ENCODE assay signal across 24 cellular contexts in the genomic region with DNA sequence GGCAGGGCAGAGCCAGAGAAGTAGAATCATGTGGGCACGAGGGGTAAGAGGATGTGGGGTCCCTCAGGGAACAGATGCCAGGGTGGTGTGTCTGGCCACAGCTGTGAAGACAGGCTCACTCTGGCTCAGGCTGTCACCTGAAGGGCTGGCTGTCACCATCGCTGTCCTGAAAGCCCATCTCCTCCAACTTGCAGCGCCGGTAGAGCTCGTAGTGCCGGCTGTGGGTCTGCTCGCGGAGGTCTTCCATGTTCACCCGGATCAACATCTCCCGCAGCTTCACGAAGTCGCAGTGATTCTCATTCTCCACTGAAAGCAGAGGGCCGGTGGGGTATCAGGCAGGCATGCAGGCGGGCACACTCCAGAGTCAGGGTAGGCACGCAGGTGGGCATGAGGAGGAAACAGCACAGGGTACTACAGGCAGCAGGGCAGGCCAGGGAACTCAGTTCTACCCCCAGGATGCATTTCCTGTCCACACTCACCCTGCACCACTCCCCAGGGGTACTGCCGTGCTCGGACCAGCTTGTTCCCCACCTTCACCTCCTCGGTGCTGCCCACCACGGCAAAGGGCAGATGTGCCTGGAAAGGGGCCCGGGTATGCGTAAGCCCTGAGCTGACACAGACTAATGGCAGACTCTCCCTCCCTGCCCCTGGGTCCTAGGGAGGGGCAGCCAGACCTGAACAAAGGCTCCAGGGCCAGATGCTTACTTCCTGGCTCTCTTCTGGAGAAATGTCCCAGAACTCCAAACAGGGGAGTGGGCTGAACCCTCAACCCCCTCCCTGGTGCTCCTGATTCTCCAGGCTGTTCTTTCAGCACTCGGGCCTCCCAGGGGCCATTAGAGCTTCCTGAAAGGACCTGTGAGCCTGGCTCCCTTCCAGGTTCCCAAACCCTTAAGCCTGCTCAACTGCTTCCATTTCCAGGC. TPM values are rescaled to one million over a fixed set of nuclear protein-coding genes. Genes with fewer than 3 reads are reported as not detected.
DNase-seq lines count a peak whose midpoint lies in the region; ATAC-seq, FAIRE-seq and TF ChIP-seq lines count a peak whose summit lies in the region.
"Had no signal": no experiment of that assay in that cellular context is flagged by ENCODE, and none has a peak within 500 bp of the region (broad histone marks: within the 10 kb centered on the region; RNA-seq: fewer than 3 reads in every experiment).

No MANE protein-coding gene starts in this region.

- peak overlapping the region; percentile 62 for H3K23ac ChIP-seq in neuronal stem cell (ENCODE audit: low read depth, low read length, poor library complexity)

- H3K9ac ChIP-seq in K562 (ENCODE audit: insufficient read depth in 1 of 2, low read depth in 2 of 2, low read length in 2 of 2) (no peak overlapping the region), neuronal stem cell (ENCODE audit: low read depth, low read length, poor library complexity) (no peak overlapping the region)

- H3K4me3 ChIP-seq in heart left ventricle, result no peak overlapping the region
- no peak overlapping the region for H3K4me3 ChIP-seq in K562
- H3K4me3 ChIP-seq in neuronal stem cell (ENCODE audit: low read length in 2 of 2), result no peak overlapping the region
- H3K4me3 ChIP-seq: gastrocnemius medialis, GM12878, ovary had no signal

- no peaks in the 10 kb centered on the region for H3K27me3 ChIP-seq in heart left ventricle
- no peaks in the 10 kb centered on the region for H3K27me3 ChIP-seq in K562 (ENCODE audit: control insufficient read depth in 2 of 2, insufficient read depth in 2 of 2, low read length in 2 of 2)
- H3K27me3 ChIP-seq in neuronal stem cell (ENCODE audit: control insufficient read depth in 3 of 3, insufficient read depth in 3 of 3, low read depth in 1 of 3, low read length in 3 of 3), result no peaks in the 10 kb centered on the region
- H3K27me3 ChIP-seq: BE2C, gastrocnemius medialis, ovary had no signal

- TF ChIP-seq RAD21 in K562 (CRISPR knock-in tag; conservative IDR thresholded peaks at IDR 0.05 in 1 of 2, IDR thresholded peaks at IDR 0.05 in 1 of 2), result no peak

- peaks cover 4% of the 10 kb centered on the region for H3K79me1 ChIP-seq in neuronal stem cell (ENCODE audit: low read depth, low read length)

- no peak overlapping the region for H3K4ac ChIP-seq in neuronal stem cell (ENCODE audit: low read length)

- TF ChIP-seq CTCF in heart left ventricle (IDR thresholded peaks at IDR 0.05) (no peak), K562 (IDR thresholded peaks at IDR 0.05 in 2 of 3, conservative IDR thresholded peaks at IDR 0.05 in 1 of 3; ENCODE audit: insufficient read depth in 2 of 3, low read depth in 1 of 3, low read length in 3 of 3) (no peak)

- H2AFZ ChIP-seq in K562 (ENCODE audit: low read depth, low read length) (no peak overlapping the region), neuronal stem cell (ENCODE audit: low read length) (no peak overlapping the region)

- POLR2A ChIA-PET in K562 (lab: Yijun Ruan, JAX), result interaction anchor here (0.6 to 1.7 kb wide), 5 partner anchors 10 to 95 kb away, joined by 3 to 8 read pairs (median 5); no protein-coding TSS in a partner anchor

- H4K20me1 ChIP-seq in K562 (replicated peaks; ENCODE audit: control insufficient read depth, insufficient read depth, low read length), result no peaks in the 10 kb centered on the region

- ATAC-seq in heart left ventricle, result no peak
- no peak for ATAC-seq in K562
- no peak for ATAC-seq in GM21717 (IDR thresholded peaks at IDR 0.05; ENCODE audit: unreplicated experiment)
- no peak for ATAC-seq in HG03045 (IDR thresholded peaks at IDR 0.05; ENCODE audit: unreplicated experiment)
- ATAC-seq in activated CD4-positive, CD25-positive, alpha-beta regulatory T cell treated with anti-CD3 and anti-CD28 coated beads, Interleukin-2, amount 50 U/mL, for 24 hours, result no peak
- ATAC-seq: CD8-positive, alpha-beta T cell; gastrocnemius medialis; GM12878; left cardiac atrium; stimulated activated memory B cell treated with anti-CD40 and anti-IgM and Interleukin-4, amounts not matched to agents 10 μg/mL and 1 μg/mL and 100 μg/mL, for 72 hours had no signal

- H3K79me2 ChIP-seq in K562 (ENCODE audit: control insufficient read depth, insufficient read depth, low read length), result 0 out of 3 replicates have a peak, but pooled peaks cover 3% of the 10 kb centered on the region

- H2BK5ac ChIP-seq in neuronal stem cell (ENCODE audit: low read length), result no peak overlapping the region

- H3K18ac ChIP-seq in neuronal stem cell (ENCODE audit: low read length), result no peak overlapping the region

- no peak for FAIRE-seq in K562 (lab: Jason Lieb, UNC)
- FAIRE-seq: GM12878 had no signal

- H4K91ac ChIP-seq in neuronal stem cell (ENCODE audit: low read depth, low read length, poor library complexity), result no peak overlapping the region

- no peak overlapping the region for H2BK120ac ChIP-seq in neuronal stem cell (ENCODE audit: low read depth, low read length)

- intact Hi-C loops in cardiac septum (cut with DNase I) (no loop called here), heart left ventricle (cut with DNase I) (no loop called here), K562 (cut with micrococcal nuclease) (no loop called here)

- DNase-seq in cardiac septum (ENCODE audit: low spot score) (peak; percentile 70), heart left ventricle (no peak), K562 (ENCODE audit: extremely low read depth in 1 of 4, low spot score in 3 of 4) (no peak), neuronal stem cell (ENCODE audit: low spot score) (no peak)
- DNase-seq: activated CD4-positive, alpha-beta T cell treated with anti-CD3 and anti-CD28 coated beads, Interleukin-2, amount 50 U/mL, for 48 hours; activated CD4-positive, CD25-positive, alpha-beta regulatory T cell treated with anti-CD3 and anti-CD28 coated beads, Interleukin-2, amount 50 U/mL, for 72 hours; activated naive CD4-positive, alpha-beta T cell treated with anti-CD3 and anti-CD28 coated beads for 36 hours; BE2C; CD8-positive, alpha-beta T cell; gastrocnemius medialis; HCEC 1CT; hypothalamus; IMR-90; left cardiac atrium; ovary; SHP77 treated with DMSO at 0.1 percent for 48 hours; substantia nigra had no signal

- H3K4me1 ChIP-seq in heart left ventricle (peaks cover 0 to 16% (median 12%) of the 10 kb centered on the region in 12 donors), K562 (replicated peaks in 1 of 2; ENCODE audit: control insufficient read depth in 2 of 2, insufficient read depth in 2 of 2, low read length in 2 of 2) (peaks cover 0 to 14% of the 10 kb centered on the region in 2 experiments; a peak in 1 of 5 replicates), neuronal stem cell (ENCODE audit: control insufficient read depth in 2 of 2, insufficient read depth in 1 of 2, low read depth in 1 of 2, low read length in 2 of 2) (no peaks in the 10 kb centered on the region)
- H3K4me1 ChIP-seq: BE2C, gastrocnemius medialis had no signal

- no peak overlapping the region for H2BK15ac ChIP-seq in neuronal stem cell (ENCODE audit: low read length)

- no peak overlapping the region for H2AK5ac ChIP-seq in neuronal stem cell (ENCODE audit: low read depth, low read length)

- no peak overlapping the region for H3K14ac ChIP-seq in neuronal stem cell (ENCODE audit: low read length)

- H3K4me2 ChIP-seq in K562 (ENCODE audit: insufficient read depth, low read length), result no peak overlapping the region
- H3K4me2 ChIP-seq in neuronal stem cell (ENCODE audit: insufficient read depth, low read length, poor library complexity, severe bottlenecking), result no peak overlapping the region

- no peaks in the 10 kb centered on the region for H3K9me1 ChIP-seq in K562 (ENCODE audit: control insufficient read depth, insufficient read depth, low read length)

- H3K27ac ChIP-seq in heart left ventricle (no peak overlapping the region), K562 (ENCODE audit: extremely low read depth, low read depth, low read length) (no peak overlapping the region), neuronal stem cell (replicated peaks; ENCODE audit: low read length) (no peak overlapping the region)
- H3K27ac ChIP-seq: gastrocnemius medialis, ovary had no signal

- TF ChIP-seq EP300 in K562 (IDR thresholded peaks at IDR 0.05; ENCODE audit: low read length), result no peak

- H3K9me3 ChIP-seq in heart left ventricle (no peaks in the 10 kb centered on the region), K562 (replicated peaks; ENCODE audit: control insufficient read depth, insufficient read depth, low read depth, low read length) (no peaks in the 10 kb centered on the region), neuronal stem cell (replicated peaks in 1 of 2; ENCODE audit: control insufficient read depth in 2 of 2, insufficient read depth in 1 of 2, low read depth in 1 of 2, low read length in 2 of 2) (no peaks in the 10 kb centered on the region)
- H3K9me3 ChIP-seq: BE2C, gastrocnemius medialis, ovary had no signal

- in situ Hi-C loops in K562 (cut with MboI), result no loop called here

- H4K8ac ChIP-seq in neuronal stem cell (ENCODE audit: low read depth, low read length), result no peak overlapping the region

- TF ChIP-seq POLR2A in heart left ventricle (IDR thresholded peaks at IDR 0.05) (no peak), K562 (conservative IDR thresholded peaks at IDR 0.05) (no peak)

- H3K36me3 ChIP-seq in heart left ventricle (peaks cover 2 to 90% (median 85%) of the 10 kb centered on the region in 9 donors), K562 (ENCODE audit: control insufficient read depth, insufficient read depth, low read length) (peaks cover 95% of the 10 kb centered on the region; the same call in 2 of the 3 replicates), neuronal stem cell (replicated peaks in 1 of 2; ENCODE audit: control insufficient read depth in 2 of 2, insufficient read depth in 2 of 2, low read length in 2 of 2) (peaks cover 44 to 80% of the 10 kb centered on the region in 2 donors)

- 91 to 94% (median 92%) methylated on average over 21 to 22 of the region's 22 CpGs for WGBS in heart left ventricle, 4 donors
- 94% methylated on average over 22 of the region's 22 CpGs for WGBS in K562 (ENCODE audit: insufficient coverage, low coverage, missing lambda C conversion rate)
- no CpG with 5 or more reads among the region's 22 CpGs for WGBS in neuronal stem cell (ENCODE audit: extremely low coverage in 2 of 2, insufficient read length in 2 of 2, insufficient replicate concordance in 1 of 2), 2 donors

- no TSS peak for BruUV-seq in K562 (replicated peaks; lab: Mats Ljungman, UMichigan)

- CTCF ChIA-PET in K562 (lab: Yijun Ruan, JAX; ENCODE audit: low intra/inter-chr PET ratio), result no interaction called here

- no peak overlapping the region for H2BK12ac ChIP-seq in neuronal stem cell (ENCODE audit: low read length)

RNA-seq across cellular contexts. Expression of a gene that starts 14.4 kb away (rescaled TPM):
- total RNA-seq in cardiac septum (not detected), heart left ventricle (under 1 TPM in 1 of 9 donors, not detected in 8; 0.20 TPM), K562 (2014; rRNA removed) (0.05 TPM in 1 of 2 replicates, not detected in the other), K562 (2014; rRNA removed; fragmentation: Illumina TruSeq; extraction: Trizol) (not detected in 2 replicates), K562 (2015; rRNA removed; fragmentation: Illumina TruSeq; extraction: Trizol) (not detected in 2 replicates), K562 (2021) (0.18 TPM in 1 of 2 replicates, not detected in the other)
- polyA plus RNA-seq in heart left ventricle (under 1 TPM; 0.11 to 0.50 TPM), K562 (2011; rRNA removed) (0.05 and 0.06 TPM in 2 replicates), K562 (2014; fragmentation: Illumina TruSeq; extraction: Trizol) (0.06 TPM in 1 of 2 replicates, not detected in the other), K562 (2014; fragmentation: Nextera tagmentation; extraction: Ambion mirVana) (1 to 10 TPM; 1.6 to 1.7 TPM), K562 (2014; rRNA removed) (not detected in 2 replicates)
- not detected in 2 replicates for total RNA-seq in K562 (2011; cell fraction: chromatin; rRNA removed; ENCODE audit: low replicate concordance)
- not detected in 2 replicates for total RNA-seq in K562 (2011; cell fraction: nucleolus; rRNA removed)
- 0.23 TPM in 1 of 2 replicates, not detected in the other for total RNA-seq in K562 (2011; cell fraction: nucleoplasm; rRNA removed)
- polyA plus RNA-seq in K562 (2011; cell fraction: cytosol; rRNA removed), result 0.06 and 0.13 TPM in 2 replicates
- 0.36 and 1.1 TPM in 2 replicates for polyA plus RNA-seq in K562 (2011; cell fraction: nucleus; rRNA removed)
- polyA plus RNA-seq in K562 (2012), result 1.4 and 11.1 TPM in 2 replicates
- not detected in 2 replicates for polyA minus RNA-seq in K562 (2011; rRNA and poly(A)+ RNA removed)
- not detected in 2 replicates for polyA minus RNA-seq in K562 (2011; cell fraction: cytosol; rRNA and poly(A)+ RNA removed)
- polyA minus RNA-seq in K562 (2011; cell fraction: nucleus; rRNA and poly(A)+ RNA removed), result 0.54 TPM in 1 of 2 replicates, not detected in the other
- 0.17 TPM for polyA plus RNA-seq in neuronal stem cell (2013, experiment 1 of 2)
- 0.14 TPM for polyA plus RNA-seq in neuronal stem cell (2013, experiment 2 of 2)
- total RNA-seq: fibroblast of lung, gastrocnemius medialis, IMR-90, left cardiac atrium, skeletal muscle tissue had no signal
- polyA plus RNA-seq: fibroblast of lung, IMR-90 had no signal

RNA-seq across cellular contexts. Expression of a gene that starts 15.5 kb away (rescaled TPM):
- 45.2 TPM for total RNA-seq in cardiac septum
- total RNA-seq in heart left ventricle, result 10 to 100 TPM; 24.5 to 47.6 (median 33.8) TPM
- 10 to 100 TPM; 11.0 to 19.2 TPM for polyA plus RNA-seq in heart left ventricle
- total RNA-seq in K562 (2011; cell fraction: chromatin; rRNA removed; ENCODE audit: low replicate concordance), result 136 and 205 TPM in 2 replicates
- 103 and 109 TPM in 2 replicates for total RNA-seq in K562 (2011; cell fraction: nucleolus; rRNA removed)
- total RNA-seq in K562 (2011; cell fraction: nucleoplasm; rRNA removed), result 115 and 139 TPM in 2 replicates
- total RNA-seq in K562 (2014; rRNA removed), result 92.0 and 109 TPM in 2 replicates
- total RNA-seq in K562 (2014; rRNA removed; fragmentation: Illumina TruSeq; extraction: Trizol), result 68.2 and 79.3 TPM in 2 replicates
- 101 TPM in 2 replicates for total RNA-seq in K562 (2015; rRNA removed; fragmentation: Illumina TruSeq; extraction: Trizol)
- total RNA-seq in K562 (2021), result 131 and 137 TPM in 2 replicates
- 121 and 149 TPM in 2 replicates for polyA plus RNA-seq in K562 (2011; rRNA removed)
- 72.8 and 87.1 TPM in 2 replicates for polyA plus RNA-seq in K562 (2011; cell fraction: cytosol; rRNA removed)
- polyA plus RNA-seq in K562 (2011; cell fraction: nucleus; rRNA removed), result 578 and 627 TPM in 2 replicates
- 143 and 180 TPM in 2 replicates for polyA plus RNA-seq in K562 (2012)
- 113 and 142 TPM in 2 replicates for polyA plus RNA-seq in K562 (2014; fragmentation: Illumina TruSeq; extraction: Trizol)
- 10 to 100 TPM; 19.3 to 21.0 TPM for polyA plus RNA-seq in K562 (2014; fragmentation: Nextera tagmentation; extraction: Ambion mirVana)
- polyA plus RNA-seq in K562 (2014; rRNA removed), result 129 and 143 TPM in 2 replicates
- polyA minus RNA-seq in K562 (2011; rRNA and poly(A)+ RNA removed), result 67.6 and 68.1 TPM in 2 replicates
- 32.1 and 40.2 TPM in 2 replicates for polyA minus RNA-seq in K562 (2011; cell fraction: cytosol; rRNA and poly(A)+ RNA removed)
- 85.5 and 131 TPM in 2 replicates for polyA minus RNA-seq in K562 (2011; cell fraction: nucleus; rRNA and poly(A)+ RNA removed)
- polyA plus RNA-seq in neuronal stem cell (2013, experiment 1 of 2), result 53.7 TPM
- polyA plus RNA-seq in neuronal stem cell (2013, experiment 2 of 2), result 53.2 TPM

RNA-seq across cellular contexts. Expression of a gene that starts 24.2 kb away (rescaled TPM):
- total RNA-seq in cardiac septum (10.9 TPM), heart left ventricle (10 to 100 TPM in 6 of 9 donors, 1 to 10 TPM in 3; 5.8 to 19.3 (median 11.2) TPM), K562 (2014; rRNA removed) (2.6 and 4.1 TPM in 2 replicates), K562 (2014; rRNA removed; fragmentation: Illumina TruSeq; extraction: Trizol) (7.2 and 8.3 TPM in 2 replicates), K562 (2015; rRNA removed; fragmentation: Illumina TruSeq; extraction: Trizol) (7.6 and 9.4 TPM in 2 replicates), K562 (2021) (5.1 and 7.1 TPM in 2 replicates)
- polyA plus RNA-seq in heart left ventricle (1 to 10 TPM; 6.0 to 8.5 TPM), K562 (2011; rRNA removed) (3.5 and 5.3 TPM in 2 replicates), K562 (2014; fragmentation: Illumina TruSeq; extraction: Trizol) (4.5 and 6.0 TPM in 2 replicates), K562 (2014; fragmentation: Nextera tagmentation; extraction: Ambion mirVana) (1 to 10 TPM; 1.5 TPM), K562 (2014; rRNA removed) (5.4 and 7.8 TPM in 2 replicates)
- total RNA-seq in K562 (2011; cell fraction: chromatin; rRNA removed; ENCODE audit: low replicate concordance), result 4.8 and 16.7 TPM in 2 replicates
- 1.2 and 3.0 TPM in 2 replicates for total RNA-seq in K562 (2011; cell fraction: nucleolus; rRNA removed)
- 2.9 and 6.9 TPM in 2 replicates for total RNA-seq in K562 (2011; cell fraction: nucleoplasm; rRNA removed)
- polyA plus RNA-seq in K562 (2011; cell fraction: cytosol; rRNA removed), result 0.97 and 1.3 TPM in 2 replicates
- 2.2 and 2.6 TPM in 2 replicates for polyA plus RNA-seq in K562 (2011; cell fraction: nucleus; rRNA removed)
- 1.8 and 3.3 TPM in 2 replicates for polyA plus RNA-seq in K562 (2012)
- 9.3 and 10.6 TPM in 2 replicates for polyA minus RNA-seq in K562 (2011; rRNA and poly(A)+ RNA removed)
- polyA minus RNA-seq in K562 (2011; cell fraction: cytosol; rRNA and poly(A)+ RNA removed), result 1.9 and 4.0 TPM in 2 replicates
- polyA minus RNA-seq in K562 (2011; cell fraction: nucleus; rRNA and poly(A)+ RNA removed), result 3.6 and 4.4 TPM in 2 replicates
- polyA plus RNA-seq in neuronal stem cell (2013, experiment 1 of 2), result 15.7 TPM
- polyA plus RNA-seq in neuronal stem cell (2013, experiment 2 of 2), result 17.9 TPM

RNA-seq across cellular contexts. Expression of a gene that starts 51.5 kb away (rescaled TPM):
- total RNA-seq in cardiac septum (0.08 TPM), heart left ventricle (under 1 TPM in 3 of 9 donors, not detected in 6; 0.24 to 0.50 (median 0.38) TPM), K562 (2014; rRNA removed) (not detected in 2 replicates), K562 (2014; rRNA removed; fragmentation: Illumina TruSeq; extraction: Trizol) (not detected in 2 replicates), K562 (2015; rRNA removed; fragmentation: Illumina TruSeq; extraction: Trizol) (not detected in 2 replicates), K562 (2021) (not detected in 2 replicates)
- polyA plus RNA-seq in heart left ventricle (under 1 TPM; 0.03 to 0.08 TPM), K562 (2011; rRNA removed) (not detected in 2 replicates), K562 (2014; fragmentation: Illumina TruSeq; extraction: Trizol) (not detected in 2 replicates), K562 (2014; fragmentation: Nextera tagmentation; extraction: Ambion mirVana) (not detected), K562 (2014; rRNA removed) (not detected in 2 replicates)
- not detected in 2 replicates for total RNA-seq in K562 (2011; cell fraction: chromatin; rRNA removed; ENCODE audit: low replicate concordance)
- not detected in 2 replicates for total RNA-seq in K562 (2011; cell fraction: nucleolus; rRNA removed)
- not detected in 2 replicates for total RNA-seq in K562 (2011; cell fraction: nucleoplasm; rRNA removed)
- polyA plus RNA-seq in K562 (2011; cell fraction: cytosol; rRNA removed), result not detected in 2 replicates
- polyA plus RNA-seq in K562 (2011; cell fraction: nucleus; rRNA removed), result not detected in 2 replicates
- polyA plus RNA-seq in K562 (2012), result 0.03 and 0.06 TPM in 2 replicates
- polyA minus RNA-seq in K562 (2011; rRNA and poly(A)+ RNA removed), result not detected in 2 replicates
- polyA minus RNA-seq in K562 (2011; cell fraction: cytosol; rRNA and poly(A)+ RNA removed), result not detected in 2 replicates
- polyA minus RNA-seq in K562 (2011; cell fraction: nucleus; rRNA and poly(A)+ RNA removed), result not detected in 2 replicates
- 0.03 TPM for polyA plus RNA-seq in neuronal stem cell (2013, experiment 1 of 2)
- 0.01 TPM for polyA plus RNA-seq in neuronal stem cell (2013, experiment 2 of 2)
- total RNA-seq: activated naive CD4-positive, alpha-beta T cell treated with anti-CD3 and anti-CD28 coated beads for 36 hours; CD8-positive, alpha-beta T cell; IMR-90 had no signal
